In genomic region chr9:124885551-124885950, GRCh38 we compare ENCODE assay signal across 33 cellular contexts. TPM values are rescaled to one million over a fixed set of nuclear protein-coding genes. Genes with fewer than 3 reads are reported as not detected.
"Had no signal": no experiment of that assay in that cellular context is flagged by ENCODE, and none has a peak within 500 bp of the region (broad histone marks: within the 10 kb centered on the region; RNA-seq: fewer than 3 reads in every experiment).

No MANE protein-coding gene starts in this region.

- H3K27me3 Mint-ChIP-seq: activated naive CD4-positive, alpha-beta T cell treated with anti-CD3 and anti-CD28 coated beads, Interleukin-2, amount 10 ng/mL, durations not matched to agents 7 days and 5 days; activated naive CD8-positive, alpha-beta T cell treated with anti-CD3 and anti-CD28 coated beads, Interleukin-2, amount 10 ng/mL, durations not matched to agents 7 days and 5 days; activated T-cell treated with anti-CD3 and anti-CD28 coated beads, Interleukin-2, amount 50 U/mL, for 24 hours; naive B cell; type B pancreatic cell had no signal

- DNase-seq: activated CD4-positive, alpha-beta T cell treated with anti-CD3 and anti-CD28 coated beads for 48 hours; activated CD4-positive, alpha-beta T cell treated with anti-CD3 and anti-CD28 coated beads, Interleukin-2, amount 50 U/mL, for 48 hours; activated CD8-positive, alpha-beta memory T cell treated with anti-CD3 and anti-CD28 coated beads, Interleukin-2, amount 50 U/mL, for 48 hours; activated gamma-delta T cell; activated naive CD4-positive, alpha-beta T cell treated with anti-CD3 and anti-CD28 coated beads, Interleukin-2, amount 10 ng/mL, durations not matched to agents 7 days and 5 days; activated naive CD8-positive, alpha-beta T cell treated with anti-CD3 and anti-CD28 coated beads, Interleukin-2, amount 10 ng/mL, durations not matched to agents 7 days and 5 days; activated T-cell treated with anti-CD3 and anti-CD28 coated beads, Interleukin-2, amount 50 U/mL, for 24 hours; cerebellar nuclear complex; dorsolateral prefrontal cortex; effector memory CD4-positive, alpha-beta T cell; foreskin fibroblast; hippocampal formation; left cardiac atrium; naive B cell; occipital lobe; right lobe of liver; stimulated activated CD4-positive, alpha-beta T cell treated with anti-CD3 and anti-CD28 coated beads, Interleukin-12 subunit alpha, Interleukin-12 subunit beta, amount 100 ng/mL, for 4 hours; stimulated activated CD4-positive, alpha-beta T cell treated with anti-CD3 and anti-CD28 coated beads, Interleukin-4, amount 100 ng/mL, for 1 hour; stimulated activated naive CD8-positive, alpha-beta T cell treated with anti-CD3 and anti-CD28 coated beads, Interleukin-15, amount 100 ng/mL, for 72 hours; substantia nigra; T1000; WERI-Rb-1 had no signal

- ATAC-seq: activated CD4-positive, CD25-positive, alpha-beta regulatory T cell treated with anti-CD3 and anti-CD28 coated beads, Interleukin-2, amount 50 U/mL, for 24 hours; esophagus mucosa; left cardiac atrium; right lobe of liver; stimulated activated naive CD8-positive, alpha-beta T cell treated with anti-CD3 and anti-CD28 coated beads, Interleukin-15, amount 100 ng/mL, for 72 hours had no signal

- H3K4me3 Mint-ChIP-seq: activated naive CD4-positive, alpha-beta T cell treated with anti-CD3 and anti-CD28 coated beads, Interleukin-2, amount 10 ng/mL, durations not matched to agents 7 days and 5 days; activated naive CD8-positive, alpha-beta T cell treated with anti-CD3 and anti-CD28 coated beads, Interleukin-2, amount 10 ng/mL, durations not matched to agents 7 days and 5 days; activated T-cell treated with anti-CD3 and anti-CD28 coated beads, Interleukin-2, amount 50 U/mL, for 24 hours; brain; mesothelial cell of epicardium; naive B cell; stimulated activated naive CD8-positive, alpha-beta T cell treated with anti-CD3 and anti-CD28 coated beads, Interleukin-15, amount 100 ng/mL, for 72 hours; type B pancreatic cell had no signal

- H3K4me1 Mint-ChIP-seq: activated naive CD4-positive, alpha-beta T cell treated with anti-CD3 and anti-CD28 coated beads, Interleukin-2, amount 10 ng/mL, durations not matched to agents 7 days and 5 days; activated naive CD8-positive, alpha-beta T cell treated with anti-CD3 and anti-CD28 coated beads, Interleukin-2, amount 10 ng/mL, durations not matched to agents 7 days and 5 days; brain; mesothelial cell of epicardium; stimulated activated naive CD8-positive, alpha-beta T cell treated with anti-CD3 and anti-CD28 coated beads, Interleukin-15, amount 100 ng/mL, for 72 hours had no signal

- H3K9me3 Mint-ChIP-seq: activated naive CD4-positive, alpha-beta T cell treated with anti-CD3 and anti-CD28 coated beads, Interleukin-2, amount 10 ng/mL, durations not matched to agents 7 days and 5 days; activated naive CD8-positive, alpha-beta T cell treated with anti-CD3 and anti-CD28 coated beads, Interleukin-2, amount 10 ng/mL, durations not matched to agents 7 days and 5 days; activated T-cell treated with anti-CD3 and anti-CD28 coated beads, Interleukin-2, amount 50 U/mL, for 24 hours; brain; mesothelial cell of epicardium; naive B cell; stimulated activated naive CD8-positive, alpha-beta T cell treated with anti-CD3 and anti-CD28 coated beads, Interleukin-15, amount 100 ng/mL, for 72 hours; type B pancreatic cell had no signal

- H3K27ac Mint-ChIP-seq: activated naive CD4-positive, alpha-beta T cell treated with anti-CD3 and anti-CD28 coated beads, Interleukin-2, amount 10 ng/mL, durations not matched to agents 7 days and 5 days; activated naive CD8-positive, alpha-beta T cell treated with anti-CD3 and anti-CD28 coated beads, Interleukin-2, amount 10 ng/mL, durations not matched to agents 7 days and 5 days; activated T-cell treated with anti-CD3 and anti-CD28 coated beads, Interleukin-2, amount 50 U/mL, for 24 hours; brain; mesothelial cell of epicardium; stimulated activated naive CD8-positive, alpha-beta T cell treated with anti-CD3 and anti-CD28 coated beads, Interleukin-15, amount 100 ng/mL, for 72 hours; type B pancreatic cell had no signal

RNA-seq across cellular contexts. Expression of gene WDR38, which starts 32.3 kb away (rescaled TPM):
- total RNA-seq: activated naive CD8-positive, alpha-beta T cell treated with anti-CD3 and anti-CD28 coated beads, Interleukin-2, amount 10 ng/mL, durations not matched to agents 7 days and 5 days; ascending aorta; cardiac muscle cell; esophagus mucosa; left cardiac atrium; liver; mesothelial cell of epicardium; occipital lobe; right lobe of liver; skeletal muscle tissue; T-helper 1 cell treated with Interleukin-12 subunit alpha and Interleukin-12 subunit beta and Interleukin-4 antibody, amounts not matched to agents 30 ng/mL and 1 ng/mL, for 36 hours; vagina had no signal
